ENCODE assay signal across 1 cellular context in genomic region chr1:201298381-201299367, GRCh38.
A peak's percentile ranks its signal among the peaks of the same experiment; 100 is the strongest.
TF ChIP-seq lines count a peak whose summit lies in the region.

No MANE protein-coding gene starts in this region.

TF ChIP-seq in WTC11, 78 proteins besides CTCF, POLR2A, EP300 and RAD21:
- TF ChIP-seq GTF2I (CRISPR knock-in tag; conservative IDR thresholded peaks at IDR 0.05) (no peak), GABPB1 (CRISPR knock-in tag; IDR thresholded peaks at IDR 0.05) (peak; percentile 53; the same call in 1 of the 2 replicates), AFF4 (CRISPR knock-in tag; IDR thresholded peaks at IDR 0.05; ENCODE audit: borderline replicate concordance) (no peak), FOXK1 (CRISPR knock-in tag; IDR thresholded peaks at IDR 0.05) (no peak), KAT7 (CRISPR knock-in tag; IDR thresholded peaks at IDR 0.05; ENCODE audit: borderline replicate concordance) (no peak)
